ENCODE assay signal across 8 cellular contexts in genomic region chr14:35808658-35809563, GRCh38. TPM values are rescaled to one million over a fixed set of nuclear protein-coding genes. Genes with fewer than 3 reads are reported as not detected.
DNase-seq lines count a peak whose midpoint lies in the region; ATAC-seq and TF ChIP-seq lines count a peak whose summit lies in the region.
"Not testable (repeated sequence)": the region's sequence is repeated elsewhere in the genome, so short reads cannot be mapped to it uniquely, and the experiment has no call there.

RALGAPA1 (minus strand) TSS chr14:35809295; CDS start chr14:35808835, 460 bp downstream.

- H3K27ac ChIP-seq in caudate nucleus (ENCODE audit: low read depth, low read length) = peak within 1 kb of the TSS; percentile 67

- CTCF ChIA-PET in activated B cell treated with CpG ODN at 0.5 μM for 24 hours (lab: Charles Lee) = interaction anchor here (0.7 to 1.6 kb wide), 2 partner anchors 13 to 17 kb away, joined by 3 to 6 read pairs; partner anchors contain the start of gene BRMS1L

- peak; percentile 97 for DNase-seq in AG09319 (ENCODE audit: extremely low read depth, low read depth)
- DNase-seq in NCI-H226 = peak; percentile 96
- peak; percentile 86 for DNase-seq in activated B cell treated with CpG ODN at 0.5 μM for 24 hours
- DNase-seq in caudate nucleus (lab: John Stamatoyannopoulos, UW) = peak; percentile 45 to 97 (median 85)
- peak; percentile 97 for DNase-seq in immature natural killer cell
- DNase-seq in smooth muscle cell of the brain vasculature (ENCODE audit: low read depth, low spot score) = peak; percentile 93

- TF ChIP-seq POLR2A in GM18951 (IDR thresholded peaks at IDR 0.05; ENCODE audit: extremely low read depth, insufficient read depth, insufficient read length) = peak; percentile 76

- H3K4me3 Mint-ChIP-seq in activated B cell treated with CpG ODN at 0.5 μM for 24 hours = peak within 1 kb of the TSS; percentile 95
- peak within 1 kb of the TSS; percentile 96 to 99 (median 96) for H3K4me3 Mint-ChIP-seq in immature natural killer cell

- peak; percentile 46 for TF ChIP-seq CTCF in AG09319 (IDR thresholded peaks at IDR 0.05; ENCODE audit: low read depth, low read length)
- TF ChIP-seq CTCF in activated B cell treated with CpG ODN at 0.5 μM for 24 hours (IDR thresholded peaks at IDR 0.05) = not testable (repeated sequence)

- H3K27ac Mint-ChIP-seq in activated B cell treated with CpG ODN at 0.5 μM for 24 hours (peak within 1 kb of the TSS; percentile 87), immature natural killer cell (peak within 1 kb of the TSS; percentile 94 to 100 (median 98))

- intact Hi-C loops in activated B cell treated with CpG ODN at 0.5 μM for 24 hours (cut with micrococcal nuclease) = loop anchor here (1.0 to 10.0 kb wide), 12 partner anchors 9 to 1347 kb away; partner anchors contain the start of genes BRMS1L, FAM177A1, INSM2 and MBIP

- POLR2A ChIA-PET in activated B cell treated with CpG ODN at 0.5 μM for 24 hours (lab: Charles Lee) = interaction anchor here (2.4 kb wide), 1 partner anchor 17 kb away, joined by 28 read pairs; the partner anchor contains the start of gene BRMS1L

- in situ Hi-C loops in GM18951 (cut with MboI; ENCODE audit: low sequenced_read_pairs, unreplicated experiment) = not testable (repeated sequence)

- H3K36me3 Mint-ChIP-seq in activated B cell treated with CpG ODN at 0.5 μM for 24 hours (ENCODE audit: low read depth); immature natural killer cell: not testable (repeated sequence)

- not testable (repeated sequence) for H3K9me3 Mint-ChIP-seq in activated B cell treated with CpG ODN at 0.5 μM for 24 hours, immature natural killer cell

- H3K4me1 Mint-ChIP-seq in activated B cell treated with CpG ODN at 0.5 μM for 24 hours (peaks cover 31% of the 10 kb centered on the region), immature natural killer cell (peaks cover 29 to 40% of the 10 kb centered on the region in 2 donors)

- H3K27me3 Mint-ChIP-seq in activated B cell treated with CpG ODN at 0.5 μM for 24 hours = not testable (repeated sequence)
- H3K27me3 Mint-ChIP-seq in immature natural killer cell (ENCODE audit: low read depth in 3 of 3) = peaks cover 10 to 23% (median 20%) of the 10 kb centered on the region in 3 donors

- peak; percentile 97 for ATAC-seq in HG03196 (IDR thresholded peaks at IDR 0.05; ENCODE audit: unreplicated experiment)
- peak; percentile 97 for ATAC-seq in activated B cell treated with CpG ODN at 0.5 μM for 24 hours (ENCODE audit: low read depth)

RNA-seq across cellular contexts. Expression of gene RALGAPA1, which starts in this region (rescaled TPM):
- total RNA-seq in activated B cell treated with CpG ODN at 0.5 μM for 24 hours = 46.4 and 57.4 TPM in 2 replicates
- polyA plus RNA-seq in immature natural killer cell = 10 to 100 TPM; 13.1 to 31.2 (median 19.8) TPM

Comparison
In these comparisons a context has a peak if more than half of its experiments do, and no peak if none do; other contexts are left out.
1. Peak in every context shown above with its lines: DNase-seq, ATAC-seq and H3K27ac ChIP-seq.